ENCODE assay signal across 12 cellular contexts in the genomic region with DNA sequence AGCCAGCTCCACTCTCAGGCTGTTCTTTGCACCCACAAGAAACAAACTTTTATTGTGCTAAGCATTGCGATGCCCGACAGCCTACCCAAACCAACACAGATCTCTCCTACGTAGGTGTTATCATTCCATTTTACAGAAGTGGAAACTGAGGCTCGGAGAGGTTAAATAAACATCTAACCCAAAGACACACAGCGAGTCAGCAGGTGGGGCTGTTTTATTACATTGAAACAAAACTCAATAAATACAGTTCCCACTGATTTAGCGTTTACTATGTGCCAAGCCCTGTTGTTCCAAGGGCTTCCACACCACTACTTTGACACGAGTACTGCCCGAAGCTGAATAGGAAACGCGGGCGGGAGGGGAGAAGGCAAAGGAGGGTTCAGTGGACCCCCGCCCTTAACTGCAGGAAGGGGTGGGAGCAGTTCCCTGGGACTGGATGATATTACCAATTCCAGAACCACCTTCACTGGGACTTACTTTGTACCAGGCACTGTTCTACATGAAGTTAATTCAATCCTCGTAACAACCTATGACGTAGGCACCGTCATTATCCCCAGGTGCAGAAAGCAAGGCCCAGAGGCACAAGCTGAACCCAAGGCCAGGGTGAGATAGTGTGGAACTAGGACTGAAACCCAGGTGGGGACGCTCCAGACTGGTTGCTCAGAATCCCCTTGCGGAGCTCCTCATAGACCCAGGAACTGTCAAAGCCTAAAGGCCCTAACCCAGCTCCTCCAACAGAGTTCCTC. TPM values are rescaled to one million over a fixed set of nuclear protein-coding genes. Genes with fewer than 3 reads are reported as not detected.
A peak's percentile ranks its signal among the peaks of the same experiment; 100 is the strongest.
DNase-seq lines count a peak whose midpoint lies in the region; ATAC-seq and TF ChIP-seq lines count a peak whose summit lies in the region.
"Had no signal": no experiment of that assay in that cellular context is flagged by ENCODE, and none has a peak within 500 bp of the region (broad histone marks: within the 10 kb centered on the region; RNA-seq: fewer than 3 reads in every experiment).

No MANE protein-coding gene starts in this region.

- peaks cover 2% of the 10 kb centered on the region for H3K36me3 Mint-ChIP-seq in activated CD8-positive, alpha-beta T cell treated with anti-CD3 and anti-CD28 coated beads, Interleukin-2, amount 10 ng/mL, durations not matched to agents 7 days and 5 days (ENCODE audit: low read depth)
- peaks cover 9% of the 10 kb centered on the region for H3K36me3 Mint-ChIP-seq in activated CD8-positive, alpha-beta T cell treated with anti-CD3 and anti-CD28 coated beads for 36 hours (ENCODE audit: low read depth)

- H3K4me3 Mint-ChIP-seq in activated CD8-positive, alpha-beta T cell treated with anti-CD3 and anti-CD28 coated beads, Interleukin-2, amount 10 ng/mL, durations not matched to agents 7 days and 5 days, result no peak overlapping the region
- no peak overlapping the region for H3K4me3 Mint-ChIP-seq in activated CD8-positive, alpha-beta T cell treated with anti-CD3 and anti-CD28 coated beads for 36 hours
- H3K4me3 Mint-ChIP-seq: central memory CD8-positive, alpha-beta T cell had no signal

- POLR2A ChIA-PET in activated CD8-positive, alpha-beta T cell treated with anti-CD3 and anti-CD28 coated beads, Interleukin-2, amount 10 ng/mL, durations not matched to agents 7 days and 5 days (lab: Charles Lee), result no interaction called here
- POLR2A ChIA-PET in activated CD8-positive, alpha-beta T cell treated with anti-CD3 and anti-CD28 coated beads for 36 hours (lab: Charles Lee), result interaction anchor here (1.2 kb wide), 1 partner anchor 12 kb away, joined by 4 read pairs; no protein-coding TSS in a partner anchor

- CTCF ChIA-PET in activated CD8-positive, alpha-beta T cell treated with anti-CD3 and anti-CD28 coated beads, Interleukin-2, amount 10 ng/mL, durations not matched to agents 7 days and 5 days (lab: Charles Lee), result interaction anchor here (1.0 to 7.9 kb wide), 7 partner anchors 8 to 194 kb away, joined by 3 to 91 read pairs (median 5); no protein-coding TSS in a partner anchor
- CTCF ChIA-PET in activated CD8-positive, alpha-beta T cell treated with anti-CD3 and anti-CD28 coated beads for 36 hours (lab: Charles Lee), result interaction anchor here (1.1 to 2.2 kb wide), 3 partner anchors 9 to 51 kb away, joined by 3 to 12 read pairs (median 5); no protein-coding TSS in a partner anchor

- H3K9me3 ChIP-seq in duodenal mucosa (ENCODE audit: control insufficient read depth in 1 of 2, low read length in 2 of 2), result no peaks in the 10 kb centered on the region
- H3K9me3 ChIP-seq in muscle layer of duodenum (ENCODE audit: control insufficient read depth in 1 of 2, low read length in 2 of 2), result no peaks in the 10 kb centered on the region
- H3K9me3 ChIP-seq: HAP-1 had no signal

- DNase-seq in activated CD8-positive, alpha-beta T cell treated with anti-CD3 and anti-CD28 coated beads, Interleukin-2, amount 10 ng/mL, durations not matched to agents 7 days and 5 days, result no peak
- no peak for DNase-seq in activated CD8-positive, alpha-beta T cell treated with anti-CD3 and anti-CD28 coated beads for 36 hours
- DNase-seq in stimulated activated naive CD8-positive, alpha-beta T cell treated with anti-CD3 and anti-CD28 coated beads, Interleukin-15, Interleukin-2, amounts not matched to agents 100 U/mL and 50 U/mL, for 24 hours, result no peak
- DNase-seq: NCI-H524 treated with DMSO at 0.1 percent for 48 hours; stimulated activated CD4-positive, alpha-beta T cell treated with anti-CD3 and anti-CD28 coated beads, Interleukin-4, amount 100 ng/mL, for 1 hour had no signal

- H3K9ac ChIP-seq in duodenal mucosa (ENCODE audit: low read depth in 1 of 2, low read length in 2 of 2), result no peak overlapping the region

- H3K9me3 Mint-ChIP-seq in activated CD8-positive, alpha-beta T cell treated with anti-CD3 and anti-CD28 coated beads, Interleukin-2, amount 10 ng/mL, durations not matched to agents 7 days and 5 days (ENCODE audit: insufficient read depth), result no peaks in the 10 kb centered on the region
- H3K9me3 Mint-ChIP-seq in activated CD8-positive, alpha-beta T cell treated with anti-CD3 and anti-CD28 coated beads for 36 hours, result peaks cover 2% of the 10 kb centered on the region

- H3K4me3 ChIP-seq in duodenal mucosa (ENCODE audit: low read depth in 1 of 2, low read length in 2 of 2) (no peak overlapping the region), muscle layer of duodenum (ENCODE audit: low read depth in 1 of 2, low read length in 2 of 2) (peak overlapping the region in 1 of 2 donors; percentile 46), urinary bladder (ENCODE audit: low read depth, low read length) (no peak overlapping the region)
- H3K4me3 ChIP-seq: HAP-1 had no signal

- 53% methylated on average over 17 of the region's 17 CpGs for WGBS in urinary bladder

- H3K36me3 ChIP-seq in duodenal mucosa (ENCODE audit: control insufficient read depth in 1 of 2, insufficient read depth in 2 of 2, low read length in 2 of 2), result no peaks in the 10 kb centered on the region
- H3K36me3 ChIP-seq in muscle layer of duodenum (ENCODE audit: control insufficient read depth in 1 of 2, insufficient read depth in 2 of 2, low read length in 2 of 2), result peaks cover 4 to 22% of the 10 kb centered on the region in 2 donors
- H3K36me3 ChIP-seq in urinary bladder (ENCODE audit: insufficient read depth), result no peaks in the 10 kb centered on the region
- H3K36me3 ChIP-seq: HAP-1 had no signal

- intact Hi-C loops in activated CD8-positive, alpha-beta T cell treated with anti-CD3 and anti-CD28 coated beads for 36 hours (cut with micrococcal nuclease), result no loop called here

- no peak for TF ChIP-seq CTCF in activated CD8-positive, alpha-beta T cell treated with anti-CD3 and anti-CD28 coated beads for 36 hours (IDR thresholded peaks at IDR 0.05)

- H3K27me3 Mint-ChIP-seq in activated CD8-positive, alpha-beta T cell treated with anti-CD3 and anti-CD28 coated beads, Interleukin-2, amount 10 ng/mL, durations not matched to agents 7 days and 5 days (ENCODE audit: low read depth), result no peaks in the 10 kb centered on the region
- H3K27me3 Mint-ChIP-seq in activated CD8-positive, alpha-beta T cell treated with anti-CD3 and anti-CD28 coated beads for 36 hours, result no peaks in the 10 kb centered on the region
- H3K27me3 Mint-ChIP-seq: central memory CD8-positive, alpha-beta T cell had no signal

- H3K27me3 ChIP-seq in duodenal mucosa (ENCODE audit: control insufficient read depth in 1 of 2, insufficient read depth in 2 of 2, low read length in 2 of 2), result no peaks in the 10 kb centered on the region
- no peaks in the 10 kb centered on the region for H3K27me3 ChIP-seq in muscle layer of duodenum (ENCODE audit: low read depth, low read length)

- H3K27ac ChIP-seq in duodenal mucosa (ENCODE audit: low read depth, low read length) (peak overlapping the region; percentile 30), muscle layer of duodenum (ENCODE audit: low read length) (peak overlapping the region; percentile 85), urinary bladder (ENCODE audit: low read depth) (peak overlapping the region; percentile 73)

- H3K27ac Mint-ChIP-seq in activated CD8-positive, alpha-beta T cell treated with anti-CD3 and anti-CD28 coated beads, Interleukin-2, amount 10 ng/mL, durations not matched to agents 7 days and 5 days, result peak overlapping the region; percentile 15
- no peak overlapping the region for H3K27ac Mint-ChIP-seq in activated CD8-positive, alpha-beta T cell treated with anti-CD3 and anti-CD28 coated beads for 36 hours

- peaks cover 8 to 26% of the 10 kb centered on the region in 2 donors for H3K4me1 ChIP-seq in duodenal mucosa (ENCODE audit: control insufficient read depth in 1 of 2, insufficient read depth in 2 of 2, low read length in 2 of 2)
- peaks cover 15 to 36% of the 10 kb centered on the region in 2 donors for H3K4me1 ChIP-seq in muscle layer of duodenum (ENCODE audit: control insufficient read depth in 1 of 2, insufficient read depth in 2 of 2, low read length in 2 of 2)
- no peaks in the 10 kb centered on the region for H3K4me1 ChIP-seq in urinary bladder (ENCODE audit: insufficient read depth)
- H3K4me1 ChIP-seq: HAP-1 had no signal

- no peak for ATAC-seq in activated CD8-positive, alpha-beta T cell treated with anti-CD3 and anti-CD28 coated beads, Interleukin-2, amount 10 ng/mL, durations not matched to agents 7 days and 5 days
- ATAC-seq in activated CD8-positive, alpha-beta T cell treated with anti-CD3 and anti-CD28 coated beads for 36 hours, result no peak
- ATAC-seq in GM18861 (IDR thresholded peaks at IDR 0.05; ENCODE audit: unreplicated experiment) (no peak), HG03097 (IDR thresholded peaks at IDR 0.05; ENCODE audit: low FRiP score, unreplicated experiment) (no peak)
- ATAC-seq in stimulated activated naive CD8-positive, alpha-beta T cell treated with anti-CD3 and anti-CD28 coated beads, Interleukin-15, Interleukin-2, amounts not matched to agents 100 U/mL and 50 U/mL, for 24 hours, result no peak

- H3K4me1 Mint-ChIP-seq in activated CD8-positive, alpha-beta T cell treated with anti-CD3 and anti-CD28 coated beads, Interleukin-2, amount 10 ng/mL, durations not matched to agents 7 days and 5 days (ENCODE audit: low read depth), result peaks cover 37% of the 10 kb centered on the region
- H3K4me1 Mint-ChIP-seq in activated CD8-positive, alpha-beta T cell treated with anti-CD3 and anti-CD28 coated beads for 36 hours (ENCODE audit: low read depth), result peaks cover 36% of the 10 kb centered on the region

RNA-seq across cellular contexts. Expression of a gene that starts 19.3 kb away (rescaled TPM):
- total RNA-seq in activated CD8-positive, alpha-beta T cell treated with anti-CD3 and anti-CD28 coated beads, Interleukin-2, amount 10 ng/mL, durations not matched to agents 7 days and 5 days, result 1 to 10 TPM; 4.2 to 4.3 TPM
- total RNA-seq in activated CD8-positive, alpha-beta T cell treated with anti-CD3 and anti-CD28 coated beads for 36 hours, result 1 to 10 TPM; 3.9 to 4.3 TPM
- 11.9 TPM for total RNA-seq in urinary bladder
- 26.0 TPM for polyA plus RNA-seq in urinary bladder

RNA-seq across cellular contexts. Expression of a gene that starts 34.8 kb away (rescaled TPM):
- 1 to 10 TPM; 7.2 to 8.2 TPM for total RNA-seq in activated CD8-positive, alpha-beta T cell treated with anti-CD3 and anti-CD28 coated beads, Interleukin-2, amount 10 ng/mL, durations not matched to agents 7 days and 5 days
- total RNA-seq in activated CD8-positive, alpha-beta T cell treated with anti-CD3 and anti-CD28 coated beads for 36 hours, result 10 to 100 TPM; 23.7 to 26.4 TPM
- total RNA-seq in urinary bladder, result 4.3 TPM
- polyA plus RNA-seq in urinary bladder, result 14.2 TPM

Comparison
In these comparisons a context has a peak if more than half of its experiments do, and no peak if none do; other contexts are left out.
1. H3K27ac ChIP-seq: peak in every context shown above with its lines; median percentile 85 in muscle layer of duodenum; 73 in urinary bladder; 30 in duodenal mucosa.